10 cellular contexts compared by ENCODE assay signal in genomic region chr20:3808141-3808479, GRCh38. TPM values are rescaled to one million over a fixed set of nuclear protein-coding genes. Genes with fewer than 3 reads are reported as not detected.
DNase-seq lines count a peak whose midpoint lies in the region; ATAC-seq and TF ChIP-seq lines count a peak whose summit lies in the region.
"Had no signal": no experiment of that assay in that cellular context is flagged by ENCODE, and none has a peak within 500 bp of the region (broad histone marks: within the 10 kb centered on the region; RNA-seq: fewer than 3 reads in every experiment).

No MANE protein-coding gene starts in this region.

- intact Hi-C loops in CD4-positive, alpha-beta T cell (cut with DNase I, micrococcal nuclease): no loop called here
- intact Hi-C loops in breast epithelium (cut with DNase I; ENCODE audit: low total_unique reads): no loop called here
- intact Hi-C loops in activated T-helper 2 cell treated with anti-CD3 and anti-CD28 coated beads, Interferon-gamma antibody, Interleukin-2, Interleukin-4, amounts not matched to agents 10 μg/mL and 5 μg/mL and 100 μg/mL, durations not matched to agents 14 hours and 24 hours and 36 hours (cut with micrococcal nuclease): no loop called here

- peak; percentile 17 for TF ChIP-seq POLR2A in breast epithelium (IDR thresholded peaks at IDR 0.05)
- peak in 1 of 2 donors; percentile 22 for TF ChIP-seq POLR2A in suprapubic skin (IDR thresholded peaks at IDR 0.05)
- no peak for TF ChIP-seq POLR2A in erythroblast (IDR thresholded peaks at IDR 0.05; ENCODE audit: low read length)

- peak overlapping the region; percentile 81 for H3K27ac Mint-ChIP-seq in CD4-positive, alpha-beta T cell
- no peak overlapping the region for H3K27ac Mint-ChIP-seq in activated T-helper 2 cell treated with anti-CD3 and anti-CD28 coated beads, Interferon-gamma antibody, Interleukin-2, Interleukin-4, amounts not matched to agents 10 μg/mL and 5 μg/mL and 100 μg/mL, durations not matched to agents 14 hours and 24 hours and 36 hours

- no peak for DNase-seq in CD4-positive, alpha-beta T cell
- DNase-seq in MG63: peak; percentile 95
- DNase-seq in breast epithelium (ENCODE audit: low spot score in 2 of 2): peak; percentile 85 to 91
- DNase-seq in suprapubic skin (ENCODE audit: low spot score in 2 of 2): peak in 1 of 2 donors; percentile 93
- DNase-seq in activated T-helper 2 cell treated with anti-CD3 and anti-CD28 coated beads, Interferon-gamma antibody, Interleukin-2, Interleukin-4, amounts not matched to agents 10 μg/mL and 5 μg/mL and 100 μg/mL, durations not matched to agents 14 hours and 24 hours and 36 hours (ENCODE audit: low spot score): no peak
- DNase-seq in erythroblast (lab: John Stamatoyannopoulos, UW): no peak

- H3K36me3 ChIP-seq in MG63: peaks cover 22% of the 10 kb centered on the region
- H3K36me3 ChIP-seq in breast epithelium: no peaks in the 10 kb centered on the region
- H3K36me3 ChIP-seq in suprapubic skin: peaks cover 13% of the 10 kb centered on the region

- 6% methylated on average over 4 of the region's 4 CpGs for WGBS in suprapubic skin

- POLR2A ChIA-PET in CD4-positive, alpha-beta T cell (lab: Charles Lee): no interaction called here

- no peaks in the 10 kb centered on the region for H3K27me3 Mint-ChIP-seq in CD4-positive, alpha-beta T cell
- no peaks in the 10 kb centered on the region for H3K27me3 Mint-ChIP-seq in activated T-helper 2 cell treated with anti-CD3 and anti-CD28 coated beads, Interferon-gamma antibody, Interleukin-2, Interleukin-4, amounts not matched to agents 10 μg/mL and 5 μg/mL and 100 μg/mL, durations not matched to agents 14 hours and 24 hours and 36 hours (ENCODE audit: low read depth)

- H3K4me3 Mint-ChIP-seq in CD4-positive, alpha-beta T cell: peak overlapping the region; percentile 15
- H3K4me3 Mint-ChIP-seq in activated T-helper 2 cell treated with anti-CD3 and anti-CD28 coated beads, Interferon-gamma antibody, Interleukin-2, Interleukin-4, amounts not matched to agents 10 μg/mL and 5 μg/mL and 100 μg/mL, durations not matched to agents 14 hours and 24 hours and 36 hours (ENCODE audit: low read depth): no peak overlapping the region
- H3K4me3 Mint-ChIP-seq: neural crest cell had no signal

- TF ChIP-seq EP300 in suprapubic skin (IDR thresholded peaks at IDR 0.05): peak; percentile 72

- H3K9me3 Mint-ChIP-seq in CD4-positive, alpha-beta T cell: no peaks in the 10 kb centered on the region
- no peaks in the 10 kb centered on the region for H3K9me3 Mint-ChIP-seq in activated T-helper 2 cell treated with anti-CD3 and anti-CD28 coated beads, Interferon-gamma antibody, Interleukin-2, Interleukin-4, amounts not matched to agents 10 μg/mL and 5 μg/mL and 100 μg/mL, durations not matched to agents 14 hours and 24 hours and 36 hours
- H3K9me3 Mint-ChIP-seq: neural crest cell had no signal

- H3K4me1 Mint-ChIP-seq in CD4-positive, alpha-beta T cell (ENCODE audit: low read depth): peaks cover 83% of the 10 kb centered on the region
- H3K4me1 Mint-ChIP-seq in activated T-helper 2 cell treated with anti-CD3 and anti-CD28 coated beads, Interferon-gamma antibody, Interleukin-2, Interleukin-4, amounts not matched to agents 10 μg/mL and 5 μg/mL and 100 μg/mL, durations not matched to agents 14 hours and 24 hours and 36 hours (ENCODE audit: low read depth): peaks cover 54% of the 10 kb centered on the region

- no peak for ATAC-seq in CD4-positive, alpha-beta T cell (ENCODE audit: poor library complexity)
- ATAC-seq in GM21717 (IDR thresholded peaks at IDR 0.05; ENCODE audit: unreplicated experiment): no peak

- peaks cover 44% of the 10 kb centered on the region for H3K36me3 Mint-ChIP-seq in CD4-positive, alpha-beta T cell (ENCODE audit: low read depth)
- peaks cover 45% of the 10 kb centered on the region for H3K36me3 Mint-ChIP-seq in activated T-helper 2 cell treated with anti-CD3 and anti-CD28 coated beads, Interferon-gamma antibody, Interleukin-2, Interleukin-4, amounts not matched to agents 10 μg/mL and 5 μg/mL and 100 μg/mL, durations not matched to agents 14 hours and 24 hours and 36 hours (ENCODE audit: low read depth)

- no peaks in the 10 kb centered on the region for H3K27me3 ChIP-seq in CD4-positive, alpha-beta T cell (ENCODE audit: control insufficient read depth, insufficient read depth, low read length)
- H3K27me3 ChIP-seq in MG63 (no peaks in the 10 kb centered on the region), breast epithelium (no peaks in the 10 kb centered on the region), layer of hippocampus (ENCODE audit: control insufficient read depth, insufficient read depth, low read length) (no peaks in the 10 kb centered on the region), suprapubic skin (no peaks in the 10 kb centered on the region)

- H3K27ac ChIP-seq in CD4-positive, alpha-beta T cell (ENCODE audit: low read depth, low read length): peak overlapping the region; percentile 39
- H3K27ac ChIP-seq in breast epithelium (peak overlapping the region; percentile 91 to 95), layer of hippocampus (ENCODE audit: low read depth, low read length) (peak overlapping the region; percentile 93), suprapubic skin (peak overlapping the region; percentile 98)
- H3K27ac ChIP-seq: HL-60 had no signal

- no peaks in the 10 kb centered on the region for H3K9me3 ChIP-seq in CD4-positive, alpha-beta T cell (ENCODE audit: control insufficient read depth, low read length)
- H3K9me3 ChIP-seq in MG63 (no peaks in the 10 kb centered on the region), breast epithelium (peaks cover 0 to 3% of the 10 kb centered on the region in 2 donors), suprapubic skin (no peaks in the 10 kb centered on the region)

- H3K4me3 ChIP-seq in MG63: 0 out of 2 replicates have a peak overlapping the region, but pooled peaks have one; percentile 1
- peak overlapping the region in 2 of 3 donors; percentile 10 to 43 for H3K4me3 ChIP-seq in breast epithelium
- H3K4me3 ChIP-seq in suprapubic skin: peak overlapping the region; percentile 27

- CTCF ChIA-PET in CD4-positive, alpha-beta T cell (lab: Charles Lee): interaction anchor here (1.0 kb wide), 1 partner anchor 12 kb away, joined by 6 read pairs; the partner anchor contains the start of gene AP5S1

- TF ChIP-seq CTCF in CD4-positive, alpha-beta T cell (IDR thresholded peaks at IDR 0.05): no peak
- TF ChIP-seq CTCF in breast epithelium (IDR thresholded peaks at IDR 0.05) (peak in 1 of 3 donors; percentile 21), suprapubic skin (IDR thresholded peaks at IDR 0.05) (no peak)

- H3K4me1 ChIP-seq in breast epithelium (peaks cover 17 to 20% of the 10 kb centered on the region in 2 donors), suprapubic skin (peaks cover 90% of the 10 kb centered on the region)

RNA-seq across cellular contexts. Expression of gene CDC25B, which starts 12.0 kb away (rescaled TPM):
- 100 to 1,000 TPM; 144 TPM for total RNA-seq in CD4-positive, alpha-beta T cell
- 13.9 and 16.0 TPM in 2 replicates for total RNA-seq in MG63 (2014; rRNA removed; shearing (Covaris generic); ENCODE audit: low replicate concordance)
- total RNA-seq in breast epithelium (10 to 100 TPM; 18.1 to 25.0 (median 22.0) TPM), suprapubic skin (10 to 100 TPM; 12.7 to 34.4 (median 23.3) TPM)
- total RNA-seq in activated T-helper 2 cell treated with anti-CD3 and anti-CD28 coated beads, Interferon-gamma antibody, Interleukin-2, Interleukin-4, amounts not matched to agents 10 μg/mL and 5 μg/mL and 100 μg/mL, durations not matched to agents 14 hours and 24 hours and 36 hours: 101 and 103 TPM in 2 replicates

RNA-seq across cellular contexts. Expression of gene AP5S1, which starts 12.2 kb away (rescaled TPM):
- total RNA-seq in CD4-positive, alpha-beta T cell: 1 to 10 TPM; 6.0 TPM
- total RNA-seq in MG63 (2014; rRNA removed; shearing (Covaris generic); ENCODE audit: low replicate concordance): 11.6 and 24.6 TPM in 2 replicates
- total RNA-seq in breast epithelium (10 to 100 TPM; 11.1 to 13.8 (median 11.8) TPM), suprapubic skin (10 to 100 TPM in 3 of 4 donors, 1 to 10 TPM in 1; 7.7 to 18.3 (median 14.3) TPM)
- total RNA-seq in activated T-helper 2 cell treated with anti-CD3 and anti-CD28 coated beads, Interferon-gamma antibody, Interleukin-2, Interleukin-4, amounts not matched to agents 10 μg/mL and 5 μg/mL and 100 μg/mL, durations not matched to agents 14 hours and 24 hours and 36 hours: 11.9 and 12.8 TPM in 2 replicates

RNA-seq across cellular contexts. Expression of gene CENPB, which starts 21.6 kb away (rescaled TPM):
- total RNA-seq in CD4-positive, alpha-beta T cell: 10 to 100 TPM; 25.1 to 25.3 TPM
- 50.0 and 81.5 TPM in 2 replicates for total RNA-seq in MG63 (2014; rRNA removed; shearing (Covaris generic); ENCODE audit: low replicate concordance)
- total RNA-seq in breast epithelium (10 to 100 TPM; 55.5 to 69.8 (median 68.2) TPM), suprapubic skin (10 to 100 TPM; 57.0 to 81.4 (median 66.4) TPM)
- 66.1 and 68.9 TPM in 2 replicates for total RNA-seq in activated T-helper 2 cell treated with anti-CD3 and anti-CD28 coated beads, Interferon-gamma antibody, Interleukin-2, Interleukin-4, amounts not matched to agents 10 μg/mL and 5 μg/mL and 100 μg/mL, durations not matched to agents 14 hours and 24 hours and 36 hours

RNA-seq across cellular contexts. Expression of gene SPEF1, which starts 26.9 kb away (rescaled TPM):
- not detected for total RNA-seq in CD4-positive, alpha-beta T cell
- total RNA-seq in MG63 (2014; rRNA removed; shearing (Covaris generic); ENCODE audit: low replicate concordance): 0.95 TPM in 1 of 2 replicates, not detected in the other
- under 1 TPM in 2 of 3 donors, not detected in 1; 0.33 to 0.88 TPM for total RNA-seq in breast epithelium
- not detected for total RNA-seq in suprapubic skin
- not detected in 2 replicates for total RNA-seq in activated T-helper 2 cell treated with anti-CD3 and anti-CD28 coated beads, Interferon-gamma antibody, Interleukin-2, Interleukin-4, amounts not matched to agents 10 μg/mL and 5 μg/mL and 100 μg/mL, durations not matched to agents 14 hours and 24 hours and 36 hours

RNA-seq across cellular contexts. Expression of gene MAVS, which starts 38.5 kb away (rescaled TPM):
- total RNA-seq in CD4-positive, alpha-beta T cell: 10 to 100 TPM; 13.6 to 14.7 TPM
- total RNA-seq in MG63 (2014; rRNA removed; shearing (Covaris generic); ENCODE audit: low replicate concordance): 4.4 and 6.2 TPM in 2 replicates
- total RNA-seq in breast epithelium (10 to 100 TPM; 23.3 to 32.3 (median 24.6) TPM), suprapubic skin (10 to 100 TPM; 29.1 to 50.0 (median 39.1) TPM)
- 41.0 and 43.5 TPM in 2 replicates for total RNA-seq in activated T-helper 2 cell treated with anti-CD3 and anti-CD28 coated beads, Interferon-gamma antibody, Interleukin-2, Interleukin-4, amounts not matched to agents 10 μg/mL and 5 μg/mL and 100 μg/mL, durations not matched to agents 14 hours and 24 hours and 36 hours

Comparison
In these comparisons a context has a peak if more than half of its experiments do, and no peak if none do; other contexts are left out.
1. DNase-seq: peak in MG63 (single experiment) and breast epithelium (2 of 2); none in CD4-positive, alpha-beta T cell (0 of 10), activated T-helper 2 cell treated with anti-CD3 and anti-CD28 coated beads, Interferon-gamma antibody, Interleukin-2, Interleukin-4, amounts not matched to agents 10 μg/mL and 5 μg/mL and 100 μg/mL, durations not matched to agents 14 hours and 24 hours and 36 hours (single experiment) and erythroblast (0 of 2).
2. H3K27ac ChIP-seq: peak in every context shown above with its lines; median percentile 98 in suprapubic skin; 93 in breast epithelium; 93 in layer of hippocampus; 39 in CD4-positive, alpha-beta T cell.
3. Peak in every context shown above with its lines, with median percentiles within 50 percentile points of each other: H3K4me3 ChIP-seq.